ENCODE assay signal across 9 cellular contexts in the genomic region with DNA sequence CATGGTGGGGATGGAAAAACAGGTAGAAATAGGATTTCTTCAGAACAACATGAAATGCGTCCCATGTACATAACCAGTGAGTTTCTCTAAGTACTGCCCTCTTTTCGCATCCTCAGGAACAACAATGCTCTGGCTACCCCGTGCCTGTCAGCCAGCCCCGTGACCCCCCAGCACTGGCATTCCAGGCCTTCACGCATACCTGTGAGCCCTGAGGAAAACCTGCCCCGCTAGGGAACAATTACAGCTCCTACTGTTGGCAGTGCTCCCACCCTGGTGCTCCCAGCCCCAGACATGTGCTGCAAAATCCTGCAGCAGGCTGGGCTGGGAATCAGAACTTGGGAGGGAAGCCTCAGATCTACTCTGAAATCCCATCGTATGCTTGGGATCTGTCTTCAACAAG. TPM values are rescaled to one million over a fixed set of nuclear protein-coding genes. Genes with fewer than 3 reads are reported as not detected.
DNase-seq lines count a peak whose midpoint lies in the region; ATAC-seq and TF ChIP-seq lines count a peak whose summit lies in the region.
"Had no signal": no experiment of that assay in that cellular context is flagged by ENCODE, and none has a peak within 500 bp of the region (broad histone marks: within the 10 kb centered on the region; RNA-seq: fewer than 3 reads in every experiment).

No MANE protein-coding gene starts in this region.

- no peak overlapping the region for H3K4me3 ChIP-seq in mesendoderm (ENCODE audit: low read length)
- H3K4me3 ChIP-seq in upper lobe of right lung, result peak overlapping the region; percentile 14

- no peak overlapping the region for H3K4ac ChIP-seq in mesendoderm (ENCODE audit: low read depth, low read length)

- no peak overlapping the region for H4K8ac ChIP-seq in mesendoderm (ENCODE audit: low read depth, low read length)

- no peak overlapping the region for H4K5ac ChIP-seq in mesendoderm (ENCODE audit: low read length)

- no peak overlapping the region for H2BK5ac ChIP-seq in mesendoderm (ENCODE audit: low read length)

- peak overlapping the region; percentile 14 for H3K4me2 ChIP-seq in mesendoderm (ENCODE audit: low read length)

- no peak for TF ChIP-seq CTCF in MCF 10A (IDR thresholded peaks at IDR 0.05; ENCODE audit: unreplicated experiment)
- no peak for TF ChIP-seq CTCF in upper lobe of right lung (IDR thresholded peaks at IDR 0.05)

- peak overlapping the region; percentile 18 for H3K9ac ChIP-seq in mesendoderm (ENCODE audit: low read length)

- H3K36me3 Mint-ChIP-seq in activated naive CD4-positive, alpha-beta T cell treated with anti-CD3 and anti-CD28 coated beads, Interleukin-2, amount 50 U/mL, for 24 hours, result peaks cover 13% of the 10 kb centered on the region
- peaks cover 9 to 23% of the 10 kb centered on the region in 2 donors for H3K36me3 Mint-ChIP-seq in activated naive CD4-positive, alpha-beta T cell treated with anti-CD3 and anti-CD28 coated beads, Interleukin-2, amount 50 U/mL, for 72 hours
- H3K36me3 Mint-ChIP-seq in MCF 10A (ENCODE audit: insufficient read depth, unreplicated experiment), result peaks cover 22% of the 10 kb centered on the region

- peaks cover 91% of the 10 kb centered on the region for H3K4me1 Mint-ChIP-seq in activated naive CD4-positive, alpha-beta T cell treated with anti-CD3 and anti-CD28 coated beads, Interleukin-2, amount 50 U/mL, for 24 hours
- H3K4me1 Mint-ChIP-seq in MCF 10A (ENCODE audit: insufficient read depth, unreplicated experiment), result peaks cover 69% of the 10 kb centered on the region

- no peaks in the 10 kb centered on the region for H3K27me3 Mint-ChIP-seq in activated naive CD4-positive, alpha-beta T cell treated with anti-CD3 and anti-CD28 coated beads, Interleukin-2, amount 50 U/mL, for 24 hours
- no peaks in the 10 kb centered on the region for H3K27me3 Mint-ChIP-seq in MCF 10A (ENCODE audit: insufficient read depth, unreplicated experiment)

- H3K79me2 ChIP-seq in mesendoderm (ENCODE audit: control insufficient read depth, insufficient read depth, low read length), result peaks cover 100% of the 10 kb centered on the region

- H2BK15ac ChIP-seq in mesendoderm (replicated peaks; ENCODE audit: low read depth), result no peak overlapping the region

- H3K27me3 ChIP-seq in mesendoderm (ENCODE audit: insufficient read depth, low read length, poor library complexity), result no peaks in the 10 kb centered on the region
- H3K27me3 ChIP-seq in upper lobe of right lung, result no peaks in the 10 kb centered on the region

- intact Hi-C loops in MCF 10A (cut with micrococcal nuclease) (no loop called here), upper lobe of right lung (cut with DNase I) (loop anchor here (10.0 kb wide), 1 partner anchor 267 kb away; no protein-coding TSS in a partner anchor)

- H2BK120ac ChIP-seq in mesendoderm (ENCODE audit: low read depth, low read length), result no peak overlapping the region

- peak overlapping the region; percentile 73 for H3K23ac ChIP-seq in mesendoderm (ENCODE audit: low read length)

- H3K9me3 ChIP-seq in upper lobe of right lung, result no peaks in the 10 kb centered on the region

- H2AK5ac ChIP-seq in mesendoderm (ENCODE audit: low read length), result no peak overlapping the region

- H3K36me3 ChIP-seq in mesendoderm (ENCODE audit: control insufficient read depth, insufficient read depth, low read length) (peaks cover 19% of the 10 kb centered on the region), upper lobe of right lung (peaks cover 23% of the 10 kb centered on the region)

- no peak for ATAC-seq in activated naive CD4-positive, alpha-beta T cell treated with anti-CD3 and anti-CD28 coated beads, Interleukin-2, amount 50 U/mL, for 72 hours
- no peak for ATAC-seq in upper lobe of right lung

- H3K18ac ChIP-seq in mesendoderm (ENCODE audit: low read length), result no peak overlapping the region

- POLR2A ChIA-PET in MCF 10A (lab: Yijun Ruan, JAX), result interaction anchor here (0.8 to 1.0 kb wide), 2 partner anchors 10 to 15 kb away, joined by 4 to 7 read pairs; a partner anchor contains a TSS

- no TSS peak for BruUV-seq in MCF 10A (replicated peaks; lab: Mats Ljungman, UMichigan)

- no peaks in the 10 kb centered on the region for H3K9me3 Mint-ChIP-seq in activated naive CD4-positive, alpha-beta T cell treated with anti-CD3 and anti-CD28 coated beads, Interleukin-2, amount 50 U/mL, for 24 hours
- no peaks in the 10 kb centered on the region for H3K9me3 Mint-ChIP-seq in activated naive CD4-positive, alpha-beta T cell treated with anti-CD3 and anti-CD28 coated beads, Interleukin-2, amount 50 U/mL, for 72 hours
- H3K9me3 Mint-ChIP-seq in MCF 10A (ENCODE audit: unreplicated experiment), result no peaks in the 10 kb centered on the region

- peak overlapping the region; percentile 71 for H3K56ac ChIP-seq in mesendoderm (ENCODE audit: low read length)

- H3K27ac ChIP-seq in mesendoderm (ENCODE audit: low read depth, low read length), result peak overlapping the region; percentile 40
- peak overlapping the region; percentile 45 for H3K27ac ChIP-seq in upper lobe of right lung

- no peak overlapping the region for H3K27ac Mint-ChIP-seq in activated naive CD4-positive, alpha-beta T cell treated with anti-CD3 and anti-CD28 coated beads, Interleukin-2, amount 50 U/mL, for 24 hours
- H3K27ac Mint-ChIP-seq in activated naive CD4-positive, alpha-beta T cell treated with anti-CD3 and anti-CD28 coated beads, Interleukin-2, amount 50 U/mL, for 72 hours, result peak overlapping the region in 1 of 2 donors; percentile 40
- H3K27ac Mint-ChIP-seq in MCF 10A (ENCODE audit: low read depth, unreplicated experiment), result peak overlapping the region; percentile 43

- peak overlapping the region; percentile 49 for H3K4me3 Mint-ChIP-seq in activated naive CD4-positive, alpha-beta T cell treated with anti-CD3 and anti-CD28 coated beads, Interleukin-2, amount 50 U/mL, for 24 hours
- no peak overlapping the region for H3K4me3 Mint-ChIP-seq in MCF 10A (ENCODE audit: unreplicated experiment)

- no CpG with 5 or more reads among the region's 7 CpGs for WGBS in mesendoderm (ENCODE audit: extremely low coverage, insufficient coverage, low lambda C conversion rate)

- DNase-seq in activated naive CD4-positive, alpha-beta T cell treated with anti-CD3 and anti-CD28 coated beads, Interleukin-2, amount 50 U/mL, for 72 hours (ENCODE audit: low spot score in 2 of 2), result no peak
- DNase-seq in MCF 10A (ENCODE audit: unreplicated experiment), result no peak
- peak; percentile 81 for DNase-seq in mesendoderm
- DNase-seq in upper lobe of right lung, result peak; percentile 58
- DNase-seq in HUDEP-2 (lab: John Stamatoyannopoulos, UW; ENCODE audit: unreplicated experiment in 76 of 76), result no peak
- DNase-seq in NCI-H226, result no peak
- no peak for DNase-seq in NCI-H146 (lab: John Stamatoyannopoulos, UW)
- DNase-seq: glutamatergic neuron had no signal

- no peaks in the 10 kb centered on the region for H3K79me1 ChIP-seq in mesendoderm (ENCODE audit: low read length)

- H3K4me1 ChIP-seq in mesendoderm (ENCODE audit: control insufficient read depth, low read depth, low read length) (peaks cover 57% of the 10 kb centered on the region), upper lobe of right lung (peaks cover 95% of the 10 kb centered on the region)

- CTCF ChIA-PET in MCF 10A (lab: Yijun Ruan, JAX), result interaction anchor here (0.7 to 1.7 kb wide), 6 partner anchors 11 to 1267 kb away, joined by 3 to 4 read pairs (median 3); no protein-coding TSS in a partner anchor

RNA-seq across cellular contexts. Expression of a gene that starts 9.1 kb away (rescaled TPM):
- 10 to 100 TPM; 13.4 to 14.6 TPM for total RNA-seq in activated naive CD4-positive, alpha-beta T cell treated with anti-CD3 and anti-CD28 coated beads, Interleukin-2, amount 50 U/mL, for 72 hours
- 9.8 and 12.3 TPM in 2 replicates for total RNA-seq in MCF 10A (2022)
- 25.8 TPM for polyA plus RNA-seq in mesendoderm (2013, experiment 1 of 2)
- 23.8 TPM for polyA plus RNA-seq in mesendoderm (2013, experiment 2 of 2)
- 68.9 TPM for total RNA-seq in upper lobe of right lung

Comparison
In these comparisons a context has a peak if more than half of its experiments do, and no peak if none do; other contexts are left out.
1. DNase-seq: peak in mesendoderm (single experiment) and upper lobe of right lung (single experiment); none in activated naive CD4-positive, alpha-beta T cell treated with anti-CD3 and anti-CD28 coated beads, Interleukin-2, amount 50 U/mL, for 72 hours (0 of 2), MCF 10A (single experiment), HUDEP-2 (0 of 76), NCI-H226 (single experiment) and NCI-H146 (single experiment).